8 cellular contexts compared by ENCODE assay signal in the genomic region with DNA sequence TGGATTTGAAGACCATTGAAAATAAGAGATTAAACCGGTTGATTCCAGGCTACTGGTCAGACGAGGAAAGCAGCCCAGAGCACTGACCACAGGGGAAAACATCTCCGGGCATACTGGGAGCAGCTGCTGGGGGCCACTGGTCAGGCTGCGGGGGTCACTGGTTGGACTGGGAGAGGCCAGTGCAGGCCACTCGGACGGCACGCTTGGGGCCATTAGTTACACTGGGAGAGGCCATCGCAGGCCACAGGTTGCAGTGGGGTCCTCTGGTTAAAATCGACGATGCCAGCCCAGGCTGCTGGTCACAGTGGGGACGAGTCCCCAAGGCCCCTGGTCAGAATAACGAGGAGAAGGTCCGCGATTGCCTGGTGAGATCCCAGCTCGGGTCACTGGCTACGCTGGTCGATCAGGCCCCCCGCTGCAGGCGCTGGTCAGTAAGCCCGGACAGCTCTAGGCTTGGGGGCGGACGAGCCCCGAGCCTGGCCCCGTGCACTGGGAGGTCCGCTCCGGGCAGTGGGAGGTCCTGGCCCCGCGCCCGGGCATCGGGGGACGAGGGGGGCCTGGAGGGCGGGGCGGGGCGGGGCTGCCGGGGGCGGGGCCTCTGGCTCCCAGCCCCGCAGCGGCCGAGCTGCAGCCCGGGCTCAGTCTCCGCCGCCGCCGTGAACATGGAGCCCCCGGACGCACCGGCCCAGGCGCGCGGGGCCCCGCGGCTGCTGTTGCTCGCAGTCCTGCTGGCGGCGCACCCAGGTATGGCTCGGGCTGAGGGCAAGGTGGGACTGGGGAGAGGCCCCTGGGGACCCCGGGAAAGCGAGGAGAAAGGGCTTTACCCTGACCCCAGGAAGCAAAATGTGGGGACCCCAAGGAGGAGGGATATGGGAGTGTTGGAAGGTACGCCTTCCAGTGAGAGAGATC. TPM values are rescaled to one million over a fixed set of nuclear protein-coding genes. Genes with fewer than 3 reads are reported as not detected.
DNase-seq lines count a peak whose midpoint lies in the region; ATAC-seq and TF ChIP-seq lines count a peak whose summit lies in the region.

Gene BCAM, plus strand, starts transcription at position 641 of the 909 bp plus-strand sequence. Its CDS starts 22 bp downstream, at position 663.

- in situ Hi-C loops in brain microvascular endothelial cell (cut with HindIII; ENCODE audit: low pct_ligation_motif_present, low sequenced_read_pairs): no loop called here

- no peak for TF ChIP-seq POLR2A in GM18505 (IDR thresholded peaks at IDR 0.05; ENCODE audit: borderline replicate concordance, extremely low read depth, insufficient read depth, insufficient read length)

- peak within 1 kb of the TSS; percentile 51 for H3K4me3 ChIP-seq in brain microvascular endothelial cell (ENCODE audit: low read depth, low read length)

- DNase-seq in COLO668 (lab: John Stamatoyannopoulos, UW; ENCODE audit: unreplicated experiment) (peak; percentile 66), NCI-H1105 (lab: John Stamatoyannopoulos, UW) (peak; percentile 51), brain microvascular endothelial cell (no peak), hypothalamus (lab: John Stamatoyannopoulos, UW) (peak in 40 of 51 donors; percentile 1 to 70 (median 40)), pulmonary artery endothelial cell (ENCODE audit: low read depth, low spot score) (no peak)

- H3K36me3 ChIP-seq in brain microvascular endothelial cell (replicated peaks): no peaks in the 10 kb centered on the region

- no peaks in the 10 kb centered on the region for H3K27me3 ChIP-seq in brain microvascular endothelial cell (replicated peaks)

- TF ChIP-seq CTCF in brain microvascular endothelial cell (IDR thresholded peaks at IDR 0.05; ENCODE audit: low read depth, low read length, missing control alignments): no peak

- no peak within 1 kb of the TSS for H3K27ac ChIP-seq in brain microvascular endothelial cell

- ATAC-seq in HG03280 (IDR thresholded peaks at IDR 0.05; ENCODE audit: unreplicated experiment) (no peak), GM18505 (IDR thresholded peaks at IDR 0.05; ENCODE audit: unreplicated experiment) (no peak)
- no peak for ATAC-seq in activated CD4-positive, CD25-positive, alpha-beta regulatory T cell treated with anti-CD3 and anti-CD28 coated beads, Interleukin-2, amount 50 U/mL, for 24 hours

RNA-seq across cellular contexts. Expression of gene BCAM, which starts in this region (rescaled TPM):
- 8.0 and 22.4 TPM in 2 replicates for total RNA-seq in pulmonary artery endothelial cell

Comparison
In these comparisons a context has a peak if more than half of its experiments do, and no peak if none do; other contexts are left out.
1. DNase-seq: peak in COLO668 (single experiment), NCI-H1105 (single experiment) and hypothalamus (40 of 51); none in brain microvascular endothelial cell (single experiment) and pulmonary artery endothelial cell (single experiment).